In genomic region chr5:60161340-60161934, GRCh38 we compare ENCODE assay signal across 2 cellular contexts.
TF ChIP-seq lines count a peak whose summit lies in the region.

No MANE protein-coding gene starts in this region.

TF ChIP-seq in IMR-90, 13 proteins besides CTCF, POLR2A, EP300 and RAD21 (continued from another document):
- TF ChIP-seq USF2 (IDR thresholded peaks at IDR 0.05; ENCODE audit: low read depth, low read length), result no peak
- TF ChIP-seq RFX5 (IDR thresholded peaks at IDR 0.05; ENCODE audit: low read depth, low read length), result no peak
- no peak for TF ChIP-seq SMC3 (IDR thresholded peaks at IDR 0.05; ENCODE audit: low read depth, low read length)
- no peak for TF ChIP-seq CEBPB (IDR thresholded peaks at IDR 0.05; ENCODE audit: low read depth, low read length)
- no peak for TF ChIP-seq NFE2L2 (IDR thresholded peaks at IDR 0.05; ENCODE audit: low read depth, low read length)
- TF ChIP-seq BHLHE40 (IDR thresholded peaks at IDR 0.05; ENCODE audit: low read depth, low read length), result no peak
- no peak for TF ChIP-seq CHD1 (IDR thresholded peaks at IDR 0.05; ENCODE audit: low read depth, low read length)
- no peak for TF ChIP-seq RCOR1 (IDR thresholded peaks at IDR 0.05; ENCODE audit: insufficient replicate concordance, low read length)

TF ChIP-seq in WTC11, 78 proteins besides CTCF, POLR2A, EP300 and RAD21 (continued from another document):
- TF ChIP-seq, protein P1, sequence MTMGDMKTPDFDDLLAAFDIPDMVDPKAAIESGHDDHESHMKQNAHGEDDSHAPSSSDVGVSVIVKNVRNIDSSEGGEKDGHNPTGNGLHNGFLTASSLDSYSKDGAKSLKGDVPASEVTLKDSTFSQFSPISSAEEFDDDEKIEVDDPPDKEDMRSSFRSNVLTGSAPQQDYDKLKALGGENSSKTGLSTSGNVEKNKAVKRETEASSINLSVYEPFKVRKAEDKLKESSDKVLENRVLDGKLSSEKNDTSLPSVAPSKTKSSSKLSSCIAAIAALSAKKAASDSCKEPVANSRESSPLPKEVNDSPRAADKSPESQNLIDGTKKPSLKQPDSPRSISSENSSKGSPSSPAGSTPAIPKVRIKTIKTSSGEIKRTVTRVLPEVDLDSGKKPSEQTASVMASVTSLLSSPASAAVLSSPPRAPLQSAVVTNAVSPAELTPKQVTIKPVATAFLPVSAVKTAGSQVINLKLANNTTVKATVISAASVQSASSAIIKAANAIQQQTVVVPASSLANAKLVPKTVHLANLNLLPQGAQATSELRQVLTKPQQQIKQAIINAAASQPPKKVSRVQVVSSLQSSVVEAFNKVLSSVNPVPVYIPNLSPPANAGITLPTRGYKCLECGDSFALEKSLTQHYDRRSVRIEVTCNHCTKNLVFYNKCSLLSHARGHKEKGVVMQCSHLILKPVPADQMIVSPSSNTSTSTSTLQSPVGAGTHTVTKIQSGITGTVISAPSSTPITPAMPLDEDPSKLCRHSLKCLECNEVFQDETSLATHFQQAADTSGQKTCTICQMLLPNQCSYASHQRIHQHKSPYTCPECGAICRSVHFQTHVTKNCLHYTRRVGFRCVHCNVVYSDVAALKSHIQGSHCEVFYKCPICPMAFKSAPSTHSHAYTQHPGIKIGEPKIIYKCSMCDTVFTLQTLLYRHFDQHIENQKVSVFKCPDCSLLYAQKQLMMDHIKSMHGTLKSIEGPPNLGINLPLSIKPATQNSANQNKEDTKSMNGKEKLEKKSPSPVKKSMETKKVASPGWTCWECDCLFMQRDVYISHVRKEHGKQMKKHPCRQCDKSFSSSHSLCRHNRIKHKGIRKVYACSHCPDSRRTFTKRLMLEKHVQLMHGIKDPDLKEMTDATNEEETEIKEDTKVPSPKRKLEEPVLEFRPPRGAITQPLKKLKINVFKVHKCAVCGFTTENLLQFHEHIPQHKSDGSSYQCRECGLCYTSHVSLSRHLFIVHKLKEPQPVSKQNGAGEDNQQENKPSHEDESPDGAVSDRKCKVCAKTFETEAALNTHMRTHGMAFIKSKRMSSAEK (CRISPR knock-in tag; IDR thresholded peaks at IDR 0.05; ENCODE audit: borderline replicate concordance), result no peak
- no peak for TF ChIP-seq ZSCAN18 (CRISPR knock-in tag; IDR thresholded peaks at IDR 0.05)
- TF ChIP-seq SMAD3 (CRISPR knock-in tag; IDR thresholded peaks at IDR 0.05; ENCODE audit: borderline replicate concordance), result no peak
